In the genomic region with DNA sequence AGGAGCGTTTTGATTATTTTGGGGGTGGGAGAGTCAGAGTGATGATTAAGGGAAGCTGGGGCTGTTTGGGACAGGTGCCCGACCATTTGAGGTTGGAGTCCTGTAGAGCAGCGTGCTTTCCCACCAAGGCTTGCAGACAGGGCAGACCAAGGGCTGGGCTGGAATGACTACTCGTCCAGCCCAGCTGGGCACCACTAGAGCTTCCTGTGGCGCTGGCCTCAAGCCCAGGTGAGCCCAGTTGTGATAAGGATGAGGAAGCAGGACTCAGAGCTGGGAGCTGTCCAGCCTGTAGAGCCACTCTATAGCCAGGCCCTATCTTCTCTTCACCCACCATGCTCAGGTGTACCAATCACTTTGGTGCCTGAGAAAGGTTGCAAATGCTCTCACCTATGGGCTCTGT, we compare ENCODE assay signal across 2 cellular contexts.
TF ChIP-seq lines count a peak whose summit lies in the region.

No MANE protein-coding gene starts in this region.

TF ChIP-seq in Ishikawa, 13 proteins besides CTCF, POLR2A, EP300 and RAD21 (continued from another document):
- TF ChIP-seq, protein P1, sequence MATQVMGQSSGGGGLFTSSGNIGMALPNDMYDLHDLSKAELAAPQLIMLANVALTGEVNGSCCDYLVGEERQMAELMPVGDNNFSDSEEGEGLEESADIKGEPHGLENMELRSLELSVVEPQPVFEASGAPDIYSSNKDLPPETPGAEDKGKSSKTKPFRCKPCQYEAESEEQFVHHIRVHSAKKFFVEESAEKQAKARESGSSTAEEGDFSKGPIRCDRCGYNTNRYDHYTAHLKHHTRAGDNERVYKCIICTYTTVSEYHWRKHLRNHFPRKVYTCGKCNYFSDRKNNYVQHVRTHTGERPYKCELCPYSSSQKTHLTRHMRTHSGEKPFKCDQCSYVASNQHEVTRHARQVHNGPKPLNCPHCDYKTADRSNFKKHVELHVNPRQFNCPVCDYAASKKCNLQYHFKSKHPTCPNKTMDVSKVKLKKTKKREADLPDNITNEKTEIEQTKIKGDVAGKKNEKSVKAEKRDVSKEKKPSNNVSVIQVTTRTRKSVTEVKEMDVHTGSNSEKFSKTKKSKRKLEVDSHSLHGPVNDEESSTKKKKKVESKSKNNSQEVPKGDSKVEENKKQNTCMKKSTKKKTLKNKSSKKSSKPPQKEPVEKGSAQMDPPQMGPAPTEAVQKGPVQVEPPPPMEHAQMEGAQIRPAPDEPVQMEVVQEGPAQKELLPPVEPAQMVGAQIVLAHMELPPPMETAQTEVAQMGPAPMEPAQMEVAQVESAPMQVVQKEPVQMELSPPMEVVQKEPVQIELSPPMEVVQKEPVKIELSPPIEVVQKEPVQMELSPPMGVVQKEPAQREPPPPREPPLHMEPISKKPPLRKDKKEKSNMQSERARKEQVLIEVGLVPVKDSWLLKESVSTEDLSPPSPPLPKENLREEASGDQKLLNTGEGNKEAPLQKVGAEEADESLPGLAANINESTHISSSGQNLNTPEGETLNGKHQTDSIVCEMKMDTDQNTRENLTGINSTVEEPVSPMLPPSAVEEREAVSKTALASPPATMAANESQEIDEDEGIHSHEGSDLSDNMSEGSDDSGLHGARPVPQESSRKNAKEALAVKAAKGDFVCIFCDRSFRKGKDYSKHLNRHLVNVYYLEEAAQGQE (IDR thresholded peaks at IDR 0.05; ENCODE audit: low read depth), result peak; percentile 84
TF ChIP-seq in Ishikawa: peak in this region for 2.

TF ChIP-seq in WTC11, 78 proteins besides CTCF, POLR2A, EP300 and RAD21 (continued from another document):
- TF ChIP-seq, protein P2, sequence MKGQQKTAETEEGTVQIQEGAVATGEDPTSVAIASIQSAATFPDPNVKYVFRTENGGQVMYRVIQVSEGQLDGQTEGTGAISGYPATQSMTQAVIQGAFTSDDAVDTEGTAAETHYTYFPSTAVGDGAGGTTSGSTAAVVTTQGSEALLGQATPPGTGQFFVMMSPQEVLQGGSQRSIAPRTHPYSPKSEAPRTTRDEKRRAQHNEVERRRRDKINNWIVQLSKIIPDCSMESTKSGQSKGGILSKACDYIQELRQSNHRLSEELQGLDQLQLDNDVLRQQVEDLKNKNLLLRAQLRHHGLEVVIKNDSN (CRISPR knock-in tag; IDR thresholded peaks at IDR 0.05), result no peak
